Comparison of ENCODE assay signal across 9 cellular contexts in the genomic region with DNA sequence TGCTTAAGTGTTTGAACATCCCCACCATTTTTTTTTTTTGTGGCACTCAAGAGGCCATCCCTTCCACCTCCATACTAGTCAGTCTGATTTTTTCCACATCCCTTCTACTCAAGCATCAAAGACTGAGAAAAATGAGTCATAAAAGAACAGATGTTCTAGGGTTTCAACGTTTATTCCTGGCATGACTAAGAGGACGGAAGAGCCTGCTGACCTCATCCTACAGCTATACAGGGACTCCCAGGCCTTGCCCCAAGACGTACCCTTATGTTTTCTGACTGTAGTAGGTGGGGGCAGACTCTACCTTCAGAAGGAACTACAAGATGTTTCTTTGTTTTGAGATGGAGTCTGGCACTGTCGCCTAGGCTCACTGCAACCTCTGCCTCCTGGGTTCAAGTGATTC. TPM values are rescaled to one million over a fixed set of nuclear protein-coding genes. Genes with fewer than 3 reads are reported as not detected.
A peak's percentile ranks its signal among the peaks of the same experiment; 100 is the strongest.
DNase-seq lines count a peak whose midpoint lies in the region; ATAC-seq, FAIRE-seq and TF ChIP-seq lines count a peak whose summit lies in the region.
"Had no signal": no experiment of that assay in that cellular context is flagged by ENCODE, and none has a peak within 500 bp of the region (broad histone marks: within the 10 kb centered on the region; RNA-seq: fewer than 3 reads in every experiment).

No MANE protein-coding gene starts in this region.

- H3K79me2 ChIP-seq in GM12878 (ENCODE audit: control insufficient read depth, insufficient read depth, low read length), result no peaks in the 10 kb centered on the region

- no peak for TF ChIP-seq CTCF in GM12878 (IDR thresholded peaks at IDR 0.05 in 2 of 3, conservative IDR thresholded peaks at IDR 0.05 in 1 of 3; ENCODE audit: control insufficient read depth in 2 of 3, extremely low read depth in 1 of 3, insufficient read depth in 1 of 3, low read depth in 3 of 3, low read length in 3 of 3)
- TF ChIP-seq CTCF in CD8-positive, alpha-beta T cell (IDR thresholded peaks at IDR 0.05), result no peak

- 18% methylated on average over 4 of the region's 4 CpGs for WGBS in GM12878 (ENCODE audit: insufficient coverage, insufficient replicate concordance, low lambda C conversion rate, missing lambda C conversion rate)

- no peak overlapping the region for H3K4me3 ChIP-seq in GM12878
- no peak overlapping the region for H3K4me3 ChIP-seq in CD8-positive, alpha-beta T cell (ENCODE audit: low read depth, low read length)

- H3K4me1 ChIP-seq in GM12878 (ENCODE audit: control insufficient read depth, insufficient read depth, low read length), result peaks cover 29% of the 10 kb centered on the region
- peaks cover 24% of the 10 kb centered on the region for H3K4me1 ChIP-seq in CD8-positive, alpha-beta T cell (ENCODE audit: insufficient read depth, low read length)

- no peak overlapping the region for H2AFZ ChIP-seq in GM12878 (ENCODE audit: control insufficient read depth, low read depth, low read length)

- peak overlapping the region; percentile 16 for H3K27ac Mint-ChIP-seq in activated CD8-positive, alpha-beta memory T cell treated with anti-CD3 and anti-CD28 coated beads, Interleukin-2, amount 10 ng/mL, durations not matched to agents 7 days and 5 days
- H3K27ac Mint-ChIP-seq in CD8-positive, alpha-beta T cell, result no peak overlapping the region

- DNase-seq in activated CD8-positive, alpha-beta memory T cell treated with anti-CD3 and anti-CD28 coated beads, Interleukin-2, amount 10 ng/mL, durations not matched to agents 7 days and 5 days, result peak; percentile 67
- DNase-seq in activated CD8-positive, alpha-beta memory T cell treated with anti-CD3 and anti-CD28 coated beads, Interleukin-2, amount 50 U/mL, for 4 hours, result no peak
- peak; percentile 96 for DNase-seq in MV-4-11 (lab: John Stamatoyannopoulos, UW)
- DNase-seq in GM12878 (ENCODE audit: low read depth, low spot score), result peak; percentile 56
- peak; percentile 61 for DNase-seq in stimulated activated CD8-positive, alpha-beta memory T cell treated with anti-CD3 and anti-CD28 coated beads, Interleukin-4, amount 100 ng/mL, for 48 hours
- no peak for DNase-seq in putamen (ENCODE audit: low spot score)
- DNase-seq in CD8-positive, alpha-beta T cell, result no peak

- H3K36me3 Mint-ChIP-seq in activated CD8-positive, alpha-beta memory T cell treated with anti-CD3 and anti-CD28 coated beads, Interleukin-2, amount 10 ng/mL, durations not matched to agents 7 days and 5 days, result peaks cover 3% of the 10 kb centered on the region
- no peaks in the 10 kb centered on the region for H3K36me3 Mint-ChIP-seq in CD8-positive, alpha-beta T cell

- peak overlapping the region; percentile 35; the same call in 1 of the 2 replicates for H3K4me2 ChIP-seq in GM12878 (ENCODE audit: control insufficient read depth, insufficient read depth)

- CTCF ChIA-PET in activated CD8-positive, alpha-beta memory T cell treated with anti-CD3 and anti-CD28 coated beads, Interleukin-2, amount 10 ng/mL, durations not matched to agents 7 days and 5 days (lab: Charles Lee), result interaction anchor here (0.7 to 1.0 kb wide), 2 partner anchors 60 to 587 kb away, joined by 3 to 5 read pairs; no protein-coding TSS in a partner anchor
- CTCF ChIA-PET in GM12878 (lab: Yijun Ruan, JAX), result no interaction called here
- CTCF ChIA-PET in CD8-positive, alpha-beta T cell (lab: Charles Lee), result no interaction called here

- no peak for TF ChIP-seq POLR2A in GM12878 (IDR thresholded peaks at IDR 0.05; ENCODE audit: low read depth, low read length)
- no peak for TF ChIP-seq POLR2A in GM18505 (IDR thresholded peaks at IDR 0.05; ENCODE audit: borderline replicate concordance, extremely low read depth, insufficient read depth, insufficient read length)

- no peak overlapping the region for H3K4me3 Mint-ChIP-seq in activated CD8-positive, alpha-beta memory T cell treated with anti-CD3 and anti-CD28 coated beads, Interleukin-2, amount 10 ng/mL, durations not matched to agents 7 days and 5 days
- no peak overlapping the region for H3K4me3 Mint-ChIP-seq in CD8-positive, alpha-beta T cell

- H3K36me3 ChIP-seq in GM12878 (ENCODE audit: control insufficient read depth in 2 of 2, insufficient read depth in 2 of 2, low read length in 1 of 2), result no peaks in the 10 kb centered on the region
- no peaks in the 10 kb centered on the region for H3K36me3 ChIP-seq in CD8-positive, alpha-beta T cell (ENCODE audit: insufficient read depth, low read length)

- BruUV-seq in GM12878 (replicated peaks; lab: Mats Ljungman, UMichigan), result no TSS peak

- peak; percentile 78 for FAIRE-seq in GM12878 (lab: Jason Lieb, UNC)
- FAIRE-seq: D721Med had no signal

- TF ChIP-seq EP300 in GM12878 (IDR thresholded peaks at IDR 0.05; ENCODE audit: borderline replicate concordance in 1 of 2, control insufficient read depth in 1 of 2, low read depth in 2 of 2, low read length in 2 of 2), result no peak

- SMC1A ChIA-PET in GM12878 (lab: Charles Lee; ENCODE audit: uncharacterized antibody, unreplicated experiment), result no interaction called here

- H3K9me3 Mint-ChIP-seq in activated CD8-positive, alpha-beta memory T cell treated with anti-CD3 and anti-CD28 coated beads, Interleukin-2, amount 10 ng/mL, durations not matched to agents 7 days and 5 days (ENCODE audit: low read depth), result no peaks in the 10 kb centered on the region
- no peaks in the 10 kb centered on the region for H3K9me3 Mint-ChIP-seq in CD8-positive, alpha-beta T cell

- TF ChIP-seq RAD21 in GM12878 (IDR thresholded peaks at IDR 0.05; ENCODE audit: insufficient read depth, low read depth, low read length), result no peak

- H3K27me3 ChIP-seq in GM12878 (replicated peaks in 1 of 2; ENCODE audit: control insufficient read depth in 2 of 2, insufficient read depth in 2 of 2, low read length in 1 of 2), result peaks cover 7 to 8% of the 10 kb centered on the region in 2 experiments; a peak in 3 of 4 replicates
- peaks cover 7% of the 10 kb centered on the region for H3K27me3 ChIP-seq in CD8-positive, alpha-beta T cell (ENCODE audit: insufficient read depth, low read length)

- POLR2A ChIA-PET in GM12878 (lab: Charles Lee), result no interaction called here
- POLR2A ChIA-PET in CD8-positive, alpha-beta T cell (lab: Charles Lee), result no interaction called here

- RAD21 ChIA-PET in GM12878 (lab: Charles Lee; ENCODE audit: unreplicated experiment), result no interaction called here

- intact Hi-C loops in GM12878 (cut with micrococcal nuclease; ENCODE audit: unreplicated experiment), result no loop called here
- intact Hi-C loops in CD8-positive, alpha-beta T cell (cut with DNase I, micrococcal nuclease), result loop anchor here (5.0 kb wide), 5 partner anchors 52 to 482 kb away; a partner anchor contains a TSS

- no peaks in the 10 kb centered on the region for H4K20me1 ChIP-seq in GM12878 (ENCODE audit: control insufficient read depth, insufficient read depth)

- peaks cover 53% of the 10 kb centered on the region for H3K4me1 Mint-ChIP-seq in activated CD8-positive, alpha-beta memory T cell treated with anti-CD3 and anti-CD28 coated beads, Interleukin-2, amount 10 ng/mL, durations not matched to agents 7 days and 5 days
- H3K4me1 Mint-ChIP-seq in CD8-positive, alpha-beta T cell (ENCODE audit: low read depth), result peaks cover 19% of the 10 kb centered on the region

- in situ Hi-C loops in GM12878 (cut with MboI), result no loop called here

- no peak overlapping the region for H3K9ac ChIP-seq in GM12878 (ENCODE audit: control insufficient read depth, insufficient read depth, low read length)

- H3K27me3 Mint-ChIP-seq in activated CD8-positive, alpha-beta memory T cell treated with anti-CD3 and anti-CD28 coated beads, Interleukin-2, amount 10 ng/mL, durations not matched to agents 7 days and 5 days, result peaks cover 30% of the 10 kb centered on the region
- H3K27me3 Mint-ChIP-seq in CD8-positive, alpha-beta T cell (ENCODE audit: low read depth), result peaks cover 25% of the 10 kb centered on the region

- H3K27ac ChIP-seq in GM12878 (ENCODE audit: control insufficient read depth, insufficient read depth), result no peak overlapping the region
- H3K27ac ChIP-seq in CD8-positive, alpha-beta T cell (ENCODE audit: low read depth, low read length), result no peak overlapping the region

- no peaks in the 10 kb centered on the region for H3K9me3 ChIP-seq in GM12878 (replicated peaks; ENCODE audit: control insufficient read depth, insufficient read depth, low read length)
- H3K9me3 ChIP-seq in CD8-positive, alpha-beta T cell (ENCODE audit: low read length), result no peaks in the 10 kb centered on the region

- ATAC-seq in activated CD8-positive, alpha-beta memory T cell treated with anti-CD3 and anti-CD28 coated beads, Interleukin-2, amount 10 ng/mL, durations not matched to agents 7 days and 5 days, result peak; percentile 69
- ATAC-seq in GM12878, result peak; percentile 57
- no peak for ATAC-seq in CD8-positive, alpha-beta T cell
- no peak for ATAC-seq in GM18505 (IDR thresholded peaks at IDR 0.05; ENCODE audit: unreplicated experiment)

RNA-seq across cellular contexts. Expression of a gene that starts 3.3 kb away (rescaled TPM):
- total RNA-seq in activated CD8-positive, alpha-beta memory T cell treated with anti-CD3 and anti-CD28 coated beads, Interleukin-2, amount 10 ng/mL, durations not matched to agents 7 days and 5 days, result under 1 TPM in 1 of 2 experiments, not detected in 1; 0.52 TPM
- 0.71 and 1.6 TPM in 2 replicates for total RNA-seq in GM12878 (2013; cell fraction: nucleolus; rRNA removed)
- 0.54 and 0.90 TPM in 2 replicates for total RNA-seq in GM12878 (2014; rRNA removed)
- 0.27 and 0.32 TPM in 2 replicates for total RNA-seq in GM12878 (2014; rRNA removed; fragmentation: Illumina TruSeq; extraction: Trizol)
- 0.64 and 0.67 TPM in 2 replicates for total RNA-seq in GM12878 (2021)
- 0.17 TPM for polyA plus RNA-seq in GM12878 (2011; ENCODE audit: low read depth)
- 0.48 and 1.5 TPM in 2 replicates for polyA plus RNA-seq in GM12878 (2011; rRNA removed)
- 2.2 and 2.3 TPM in 2 replicates for polyA plus RNA-seq in GM12878 (2011; cell fraction: cytosol; rRNA removed)
- polyA plus RNA-seq in GM12878 (2011; cell fraction: nucleus; rRNA removed), result 4.1 and 6.0 TPM in 2 replicates
- 0.32 and 0.88 TPM in 2 replicates for polyA plus RNA-seq in GM12878 (2012)
- 0.04 TPM in 1 of 2 replicates, not detected in the other for polyA plus RNA-seq in GM12878 (2014; fragmentation: Illumina TruSeq; extraction: Trizol)
- polyA plus RNA-seq in GM12878 (2014; fragmentation: Nextera tagmentation; extraction: Ambion mirVana), result under 1 TPM in 1 of 2 experiments, not detected in 1; 0.07 TPM
- 0.73 and 0.91 TPM in 2 replicates for polyA plus RNA-seq in GM12878 (2014; rRNA removed)
- under 1 TPM; 0.12 to 0.49 TPM for polyA plus RNA-seq in GM12878 (2016; fragmentation: Nextera tagmentation; extraction: Ambion mirVana)
- 1.1 and 1.8 TPM in 2 replicates for polyA minus RNA-seq in GM12878 (2011; rRNA and poly(A)+ RNA removed)
- polyA minus RNA-seq in GM12878 (2011; cell fraction: cytosol; rRNA and poly(A)+ RNA removed), result 1.6 and 2.1 TPM in 2 replicates
- polyA minus RNA-seq in GM12878 (2011; cell fraction: nucleus; rRNA and poly(A)+ RNA removed), result 0.77 and 1.9 TPM in 2 replicates
- under 1 TPM in 1 of 2 experiments, not detected in 1; 0.50 TPM for total RNA-seq in CD8-positive, alpha-beta T cell

RNA-seq across cellular contexts. Expression of a gene that starts 23.3 kb away (rescaled TPM):
- under 1 TPM; 0.20 to 0.30 TPM for total RNA-seq in activated CD8-positive, alpha-beta memory T cell treated with anti-CD3 and anti-CD28 coated beads, Interleukin-2, amount 10 ng/mL, durations not matched to agents 7 days and 5 days
- total RNA-seq in GM12878 (2013; cell fraction: nucleolus; rRNA removed), result 5.0 and 6.4 TPM in 2 replicates
- 0.33 and 0.45 TPM in 2 replicates for total RNA-seq in GM12878 (2014; rRNA removed)
- 0.13 and 0.14 TPM in 2 replicates for total RNA-seq in GM12878 (2014; rRNA removed; fragmentation: Illumina TruSeq; extraction: Trizol)
- 0.61 and 0.80 TPM in 2 replicates for total RNA-seq in GM12878 (2021)
- polyA plus RNA-seq in GM12878 (2011; ENCODE audit: low read depth), result not detected
- 0.09 and 0.18 TPM in 2 replicates for polyA plus RNA-seq in GM12878 (2011; rRNA removed)
- 0.15 and 0.22 TPM in 2 replicates for polyA plus RNA-seq in GM12878 (2011; cell fraction: cytosol; rRNA removed)
- 2.2 and 2.6 TPM in 2 replicates for polyA plus RNA-seq in GM12878 (2011; cell fraction: nucleus; rRNA removed)
- 0.42 and 0.46 TPM in 2 replicates for polyA plus RNA-seq in GM12878 (2012)
- polyA plus RNA-seq in GM12878 (2014; fragmentation: Illumina TruSeq; extraction: Trizol), result 0.22 TPM in 1 of 2 replicates, not detected in the other
- polyA plus RNA-seq in GM12878 (2014; fragmentation: Nextera tagmentation; extraction: Ambion mirVana), result under 1 TPM in 1 of 2 experiments, not detected in 1; 0.07 TPM
- 0.33 and 0.54 TPM in 2 replicates for polyA plus RNA-seq in GM12878 (2014; rRNA removed)
- under 1 TPM; 0.11 to 0.20 TPM for polyA plus RNA-seq in GM12878 (2016; fragmentation: Nextera tagmentation; extraction: Ambion mirVana)
- polyA minus RNA-seq in GM12878 (2011; rRNA and poly(A)+ RNA removed), result 0.46 TPM in 1 of 2 replicates, not detected in the other
- polyA minus RNA-seq in GM12878 (2011; cell fraction: cytosol; rRNA and poly(A)+ RNA removed), result 0.80 TPM in 1 of 2 replicates, not detected in the other
- 0.24 TPM in 1 of 2 replicates, not detected in the other for polyA minus RNA-seq in GM12878 (2011; cell fraction: nucleus; rRNA and poly(A)+ RNA removed)
- 10 to 100 TPM; 11.9 to 12.3 TPM for total RNA-seq in CD8-positive, alpha-beta T cell

RNA-seq across cellular contexts. Expression of a gene that starts 53.7 kb away (rescaled TPM):
- total RNA-seq in activated CD8-positive, alpha-beta memory T cell treated with anti-CD3 and anti-CD28 coated beads, Interleukin-2, amount 10 ng/mL, durations not matched to agents 7 days and 5 days, result 10 to 100 TPM; 38.2 to 40.0 TPM
- total RNA-seq in GM12878 (2013; cell fraction: nucleolus; rRNA removed), result 57.3 and 60.8 TPM in 2 replicates
- total RNA-seq in GM12878 (2014; rRNA removed) (14.3 and 16.5 TPM in 2 replicates), GM12878 (2014; rRNA removed; fragmentation: Illumina TruSeq; extraction: Trizol) (6.7 and 7.0 TPM in 2 replicates), GM12878 (2021) (39.9 and 50.6 TPM in 2 replicates)
- 15.0 TPM for polyA plus RNA-seq in GM12878 (2011; ENCODE audit: low read depth)
- polyA plus RNA-seq in GM12878 (2011; rRNA removed) (3.7 and 7.4 TPM in 2 replicates), GM12878 (2014; fragmentation: Illumina TruSeq; extraction: Trizol) (6.9 and 11.3 TPM in 2 replicates), GM12878 (2014; fragmentation: Nextera tagmentation; extraction: Ambion mirVana) (1 to 10 TPM; 6.0 to 7.7 TPM), GM12878 (2014; rRNA removed) (13.5 and 20.1 TPM in 2 replicates), GM12878 (2016; fragmentation: Nextera tagmentation; extraction: Ambion mirVana) (10 to 100 TPM; 27.5 to 28.1 TPM)
- 9.0 and 9.1 TPM in 2 replicates for polyA plus RNA-seq in GM12878 (2011; cell fraction: cytosol; rRNA removed)
- polyA plus RNA-seq in GM12878 (2011; cell fraction: nucleus; rRNA removed), result 29.1 and 37.5 TPM in 2 replicates
- 20.4 and 23.6 TPM in 2 replicates for polyA plus RNA-seq in GM12878 (2012)
- polyA minus RNA-seq in GM12878 (2011; rRNA and poly(A)+ RNA removed), result 8.6 and 15.8 TPM in 2 replicates
- 8.3 and 15.6 TPM in 2 replicates for polyA minus RNA-seq in GM12878 (2011; cell fraction: cytosol; rRNA and poly(A)+ RNA removed)
- 16.0 and 26.5 TPM in 2 replicates for polyA minus RNA-seq in GM12878 (2011; cell fraction: nucleus; rRNA and poly(A)+ RNA removed)
- total RNA-seq in CD8-positive, alpha-beta T cell, result 10 to 100 TPM; 13.6 to 16.0 TPM

Comparison
In these comparisons a context has a peak if more than half of its experiments do, and no peak if none do; other contexts are left out.
1. DNase-seq: peak in activated CD8-positive, alpha-beta memory T cell treated with anti-CD3 and anti-CD28 coated beads, Interleukin-2, amount 10 ng/mL, durations not matched to agents 7 days and 5 days (single experiment), MV-4-11 (single experiment), GM12878 (single experiment) and stimulated activated CD8-positive, alpha-beta memory T cell treated with anti-CD3 and anti-CD28 coated beads, Interleukin-4, amount 100 ng/mL, for 48 hours (single experiment); none in activated CD8-positive, alpha-beta memory T cell treated with anti-CD3 and anti-CD28 coated beads, Interleukin-2, amount 50 U/mL, for 4 hours (single experiment), putamen (single experiment) and CD8-positive, alpha-beta T cell (0 of 7).
2. ATAC-seq: peak in activated CD8-positive, alpha-beta memory T cell treated with anti-CD3 and anti-CD28 coated beads, Interleukin-2, amount 10 ng/mL, durations not matched to agents 7 days and 5 days (single experiment) and GM12878 (single experiment); none in CD8-positive, alpha-beta T cell (single experiment) and GM18505 (single experiment).